In genomic region chr2:239211391-239212094, GRCh38 we compare ENCODE assay signal across 16 cellular contexts.
DNase-seq lines count a peak whose midpoint lies in the region; ATAC-seq and TF ChIP-seq lines count a peak whose summit lies in the region.
"Had no signal": no experiment of that assay in that cellular context is flagged by ENCODE, and none has a peak within 500 bp of the region (broad histone marks: within the 10 kb centered on the region; RNA-seq: fewer than 3 reads in every experiment).

No MANE protein-coding gene starts in this region.

- H3F3A ChIP-seq in SK-N-SH (replicated peaks; ENCODE audit: insufficient read depth) = no peaks in the 10 kb centered on the region

- H3K9me3 ChIP-seq in CD4-positive, alpha-beta T cell (ENCODE audit: control insufficient read depth, low read length) = no peaks in the 10 kb centered on the region
- H3K9me3 ChIP-seq in T-helper 17 cell (ENCODE audit: control insufficient read depth, low read length, poor library complexity, severe bottlenecking) = no peaks in the 10 kb centered on the region
- no peaks in the 10 kb centered on the region for H3K9me3 ChIP-seq in psoas muscle
- no peaks in the 10 kb centered on the region for H3K9me3 ChIP-seq in SJCRH30 (replicated peaks)
- no peaks in the 10 kb centered on the region for H3K9me3 ChIP-seq in SK-N-SH

- no peak overlapping the region for H3K4me2 ChIP-seq in SK-N-SH
- H3K4me2 ChIP-seq: hepatocyte had no signal

- TF ChIP-seq CTCF in CD4-positive, alpha-beta T cell (IDR thresholded peaks at IDR 0.05) = no peak
- TF ChIP-seq CTCF in psoas muscle (IDR thresholded peaks at IDR 0.05) = no peak
- no peak for TF ChIP-seq CTCF in SK-N-SH (IDR thresholded peaks at IDR 0.05)

- H3K27me3 ChIP-seq in CD4-positive, alpha-beta T cell (ENCODE audit: control insufficient read depth, insufficient read depth, low read length) = no peaks in the 10 kb centered on the region
- H3K27me3 ChIP-seq in psoas muscle (ENCODE audit: insufficient read depth in 3 of 3, low read length in 2 of 3) = no peaks in the 10 kb centered on the region
- H3K27me3 ChIP-seq in SJCRH30 = no peaks in the 10 kb centered on the region
- no peaks in the 10 kb centered on the region for H3K27me3 ChIP-seq in SK-N-SH (ENCODE audit: insufficient read depth)
- H3K27me3 ChIP-seq: hepatocyte had no signal

- intact Hi-C loops in CD4-positive, alpha-beta T cell (cut with DNase I, micrococcal nuclease) = no loop called here
- intact Hi-C loops in Right ventricle myocardium superior (cut with DNase I) = no loop called here
- intact Hi-C loops in psoas muscle (cut with DNase I) = no loop called here

- TF ChIP-seq RAD21 in SK-N-SH (IDR thresholded peaks at IDR 0.05; ENCODE audit: low read length) = no peak

- no peak for DNase-seq in CD4-positive, alpha-beta T cell
- DNase-seq in T-helper 17 cell (no peak), Right ventricle myocardium superior (no peak), psoas muscle (no peak), SJCRH30 (no peak), SK-N-SH (no peak)
- no peak for DNase-seq in activated CD8-positive, alpha-beta memory T cell treated with anti-CD3 and anti-CD28 coated beads for 24 hours
- DNase-seq: NCI-H1694; NCI-H446; nucleus accumbens; SHP77; stimulated activated CD4-positive, alpha-beta T cell treated with anti-CD3 and anti-CD28 coated beads, Interleukin-2, amount 100 ng/mL, for 24 hours had no signal

- no peaks in the 10 kb centered on the region for H3K36me3 Mint-ChIP-seq in CD4-positive, alpha-beta T cell (ENCODE audit: low read depth)
- peaks cover 4% of the 10 kb centered on the region for H3K36me3 Mint-ChIP-seq in T-helper 17 cell (ENCODE audit: low read depth)

- H2AFZ ChIP-seq in SK-N-SH (ENCODE audit: low read depth) = no peak overlapping the region
- H2AFZ ChIP-seq: hepatocyte had no signal

- H3K4me3 ChIP-seq in psoas muscle (no peak overlapping the region), SJCRH30 (no peak overlapping the region), SK-N-SH (ENCODE audit: low read depth in 2 of 2, low read length in 1 of 2) (no peak overlapping the region)
- H3K4me3 ChIP-seq: hepatocyte had no signal

- H3K27me3 Mint-ChIP-seq in CD4-positive, alpha-beta T cell = no peaks in the 10 kb centered on the region
- no peaks in the 10 kb centered on the region for H3K27me3 Mint-ChIP-seq in T-helper 17 cell

- CTCF ChIA-PET in CD4-positive, alpha-beta T cell (lab: Charles Lee) = interaction anchor here (1.6 kb wide), 1 partner anchor 56 kb away, joined by 5 read pairs; no protein-coding TSS in a partner anchor
- CTCF ChIA-PET in SK-N-SH (lab: Yijun Ruan, JAX) = interaction anchor here (1.2 to 2.3 kb wide), 4 partner anchors 10 to 850 kb away, joined by 3 to 6 read pairs (median 4); no protein-coding TSS in a partner anchor

- ATAC-seq in CD4-positive, alpha-beta T cell (ENCODE audit: poor library complexity) = peak; percentile 24
- ATAC-seq in T-helper 17 cell = no peak
- ATAC-seq in Right ventricle myocardium superior (ENCODE audit: poor library complexity) = peak; percentile 20
- ATAC-seq in psoas muscle = peak in 1 of 4 donors; percentile 51
- ATAC-seq: esophagus mucosa had no signal

- no peaks in the 10 kb centered on the region for H3K9me2 ChIP-seq in SK-N-SH

- peaks cover 81% of the 10 kb centered on the region for H3K4me1 Mint-ChIP-seq in CD4-positive, alpha-beta T cell (ENCODE audit: low read depth)
- peaks cover 51% of the 10 kb centered on the region for H3K4me1 Mint-ChIP-seq in T-helper 17 cell

- H3K27ac ChIP-seq in CD4-positive, alpha-beta T cell (ENCODE audit: low read depth, low read length) = no peak overlapping the region
- peak overlapping the region; percentile 61 for H3K27ac ChIP-seq in psoas muscle
- H3K27ac ChIP-seq in SJCRH30 = no peak overlapping the region
- no peak overlapping the region for H3K27ac ChIP-seq in SK-N-SH (ENCODE audit: low read depth in 2 of 2, low read length in 1 of 2)
- H3K27ac ChIP-seq: hepatocyte had no signal

- peaks cover 82% of the 10 kb centered on the region for H3K4me1 ChIP-seq in psoas muscle
- H3K4me1 ChIP-seq in SJCRH30 = no peaks in the 10 kb centered on the region
- H3K4me1 ChIP-seq in SK-N-SH (ENCODE audit: control insufficient read depth in 1 of 2, insufficient read depth in 2 of 2, low read depth in 1 of 2, low read length in 1 of 2) = peaks cover 3 to 12% of the 10 kb centered on the region in 2 experiments; a peak in 2 of 4 replicates

- H3K4me3 Mint-ChIP-seq in CD4-positive, alpha-beta T cell = peak overlapping the region; percentile 54
- no peak overlapping the region for H3K4me3 Mint-ChIP-seq in T-helper 17 cell
- H3K4me3 Mint-ChIP-seq: memory B cell; T-helper 1 cell treated with Interleukin-12 subunit alpha and Interleukin-12 subunit beta and Interleukin-4 antibody, amounts not matched to agents 30 μg/mL and 1 μg/mL, for 36 hours had no signal

- H3K36me3 ChIP-seq in psoas muscle (ENCODE audit: insufficient read depth in 1 of 2, low read depth in 1 of 2) (no peaks in the 10 kb centered on the region), SJCRH30 (no peaks in the 10 kb centered on the region), SK-N-SH (replicated peaks in 1 of 2; ENCODE audit: control insufficient read depth in 1 of 2, insufficient read depth in 2 of 2, low read length in 1 of 2) (no peaks in the 10 kb centered on the region)

- peak overlapping the region; percentile 53 for H3K27ac Mint-ChIP-seq in CD4-positive, alpha-beta T cell
- H3K27ac Mint-ChIP-seq in T-helper 17 cell = peak overlapping the region; percentile 27
- H3K27ac Mint-ChIP-seq: memory B cell; T-helper 1 cell treated with Interleukin-12 subunit alpha and Interleukin-12 subunit beta and Interleukin-4 antibody, amounts not matched to agents 30 μg/mL and 1 μg/mL, for 36 hours had no signal

- TF ChIP-seq EP300 in SK-N-SH (IDR thresholded peaks at IDR 0.05; ENCODE audit: borderline replicate concordance in 1 of 2, low read depth in 1 of 2, low read length in 1 of 2) = no peak

- WGBS in psoas muscle, 3 donors = 66 to 90% (median 70%) methylated on average over 13 of the region's 13 CpGs
- WGBS in SK-N-SH (ENCODE audit: low lambda C conversion rate) = 92% methylated on average over 13 of the region's 13 CpGs

- H3K9me3 Mint-ChIP-seq in CD4-positive, alpha-beta T cell = no peaks in the 10 kb centered on the region
- H3K9me3 Mint-ChIP-seq: memory B cell; T-helper 1 cell treated with Interleukin-12 subunit alpha and Interleukin-12 subunit beta and Interleukin-4 antibody, amounts not matched to agents 30 μg/mL and 1 μg/mL, for 36 hours had no signal

- POLR2A ChIA-PET in CD4-positive, alpha-beta T cell (lab: Charles Lee) = interaction anchor here (1.6 kb wide), 1 partner anchor 10 kb away, joined by 6 read pairs; no protein-coding TSS in a partner anchor
- POLR2A ChIA-PET in SK-N-SH (lab: Yijun Ruan, JAX) = interaction anchor here (1.4 kb wide), 1 partner anchor 11 kb away, joined by 3 read pairs; no protein-coding TSS in a partner anchor

- H3K9ac ChIP-seq in SK-N-SH = no peak overlapping the region

- H3K79me2 ChIP-seq in SK-N-SH (ENCODE audit: insufficient read depth) = no peaks in the 10 kb centered on the region

- H4K20me1 ChIP-seq in SK-N-SH (ENCODE audit: insufficient read depth) = no peaks in the 10 kb centered on the region

TF ChIP-seq in SK-N-SH, 30 proteins besides CTCF, POLR2A, EP300 and RAD21:
- TF ChIP-seq NFIC (IDR thresholded peaks at IDR 0.05; ENCODE audit: borderline replicate concordance) = no peak
- no peak for TF ChIP-seq NRF1 (IDR thresholded peaks at IDR 0.05; ENCODE audit: low read depth, low read length)
- TF ChIP-seq CHD2 (IDR thresholded peaks at IDR 0.05; ENCODE audit: low read length, partially characterized antibody) = no peak
- TF ChIP-seq POLR2AphosphoS5 (IDR thresholded peaks at IDR 0.05; ENCODE audit: low read depth, low read length) = no peak
- no peak for TF ChIP-seq RXRA (IDR thresholded peaks at IDR 0.05; ENCODE audit: borderline replicate concordance, low read depth)
- no peak for TF ChIP-seq FOXJ3 (CRISPR knock-in tag; IDR thresholded peaks at IDR 0.05)
- no peak for TF ChIP-seq JUND (IDR thresholded peaks at IDR 0.05)
- TF ChIP-seq ELF1 (IDR thresholded peaks at IDR 0.05) = no peak
- TF ChIP-seq RCOR1 (IDR thresholded peaks at IDR 0.05; ENCODE audit: low read length) = no peak
TF ChIP-seq in SK-N-SH: peak in this region for 0.
